Comparison of ENCODE assay signal across 28 cellular contexts in the genomic region with DNA sequence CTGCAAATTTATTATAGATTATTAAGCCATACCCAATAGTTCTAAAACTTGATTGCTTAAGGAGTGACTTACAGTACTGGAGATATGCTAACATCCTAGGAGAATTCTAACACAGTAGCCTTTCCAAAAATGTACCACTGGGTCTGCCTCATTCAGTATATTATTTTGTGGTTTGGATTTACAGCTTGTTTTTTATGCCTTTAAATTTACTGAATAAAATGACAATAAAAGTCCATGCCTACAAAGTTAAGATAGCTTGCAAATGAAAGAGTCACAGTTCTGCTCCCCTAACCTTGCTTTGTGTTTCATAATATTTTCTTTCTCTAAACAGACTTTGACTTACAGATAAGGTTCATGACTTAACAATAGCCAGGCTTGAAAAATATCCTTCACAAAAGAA.
DNase-seq lines count a peak whose midpoint lies in the region; ATAC-seq, FAIRE-seq and TF ChIP-seq lines count a peak whose summit lies in the region.
"Had no signal": no experiment of that assay in that cellular context is flagged by ENCODE, and none has a peak within 500 bp of the region (broad histone marks: within the 10 kb centered on the region; RNA-seq: fewer than 3 reads in every experiment).

No MANE protein-coding gene starts in this region.

- no peaks in the 10 kb centered on the region for H3K36me3 Mint-ChIP-seq in astrocyte (ENCODE audit: low read depth, unreplicated experiment)

- H3K27me3 Mint-ChIP-seq in astrocyte (ENCODE audit: low read depth, unreplicated experiment): no peaks in the 10 kb centered on the region
- H3K27me3 Mint-ChIP-seq: activated naive CD8-positive, alpha-beta T cell treated with anti-CD3 and anti-CD28 coated beads, Interleukin-2, amount 50 U/mL, for 24 hours; CD4-positive, alpha-beta T cell had no signal

- H3K4me3 ChIP-seq in astrocyte (ENCODE audit: insufficient read depth, low read depth, low read length): no peak overlapping the region
- peak overlapping the region; percentile 22; the same call in 1 of the 2 replicates for H3K4me3 ChIP-seq in iPS-20b (ENCODE audit: low read length)
- no peak overlapping the region for H3K4me3 ChIP-seq in right lobe of liver
- H3K4me3 ChIP-seq: heart right ventricle, K562, MG63, stomach, tibial artery had no signal

- no peak for ATAC-seq in right lobe of liver
- no peak for ATAC-seq in omental fat pad (ENCODE audit: low FRiP score)
- ATAC-seq: activated naive CD8-positive, alpha-beta T cell treated with anti-CD3 and anti-CD28 coated beads, Interleukin-2, amount 50 U/mL, for 24 hours; K562 had no signal

- intact Hi-C loops in right lobe of liver (cut with DNase I): no loop called here

- H2AFZ ChIP-seq in astrocyte (ENCODE audit: low read depth, low read length): no peak overlapping the region

- H3K4me3 Mint-ChIP-seq in astrocyte (ENCODE audit: unreplicated experiment): no peak overlapping the region
- H3K4me3 Mint-ChIP-seq: activated naive CD8-positive, alpha-beta T cell treated with anti-CD3 and anti-CD28 coated beads, Interleukin-2, amount 50 U/mL, for 24 hours; CD4-positive, alpha-beta T cell had no signal

- peaks cover 18% of the 10 kb centered on the region for H3K4me1 Mint-ChIP-seq in astrocyte (ENCODE audit: low read depth, unreplicated experiment)
- H3K4me1 Mint-ChIP-seq: activated naive CD8-positive, alpha-beta T cell treated with anti-CD3 and anti-CD28 coated beads, Interleukin-2, amount 50 U/mL, for 24 hours had no signal

- TF ChIP-seq POLR2A in right lobe of liver (IDR thresholded peaks at IDR 0.05): no peak

- H4K20me1 ChIP-seq in astrocyte (ENCODE audit: insufficient read depth, low read length): no peaks in the 10 kb centered on the region

- H3K9ac ChIP-seq in astrocyte (ENCODE audit: low read length): peak overlapping the region; percentile 20
- no peak overlapping the region for H3K9ac ChIP-seq in iPS-20b (ENCODE audit: low read depth, low read length)

- peak overlapping the region; percentile 63 for H3K27ac ChIP-seq in astrocyte (ENCODE audit: low read depth, low read length)
- H3K27ac ChIP-seq in iPS-20b (ENCODE audit: low read length): no peak overlapping the region
- no peak overlapping the region for H3K27ac ChIP-seq in right lobe of liver
- H3K27ac ChIP-seq: 22Rv1, heart right ventricle, neutrophil, stomach, tibial artery had no signal

- H3K36me3 ChIP-seq in astrocyte (ENCODE audit: insufficient read depth, low read length): no peaks in the 10 kb centered on the region
- no peaks in the 10 kb centered on the region for H3K36me3 ChIP-seq in iPS-20b (ENCODE audit: insufficient read depth, low read depth, low read length)
- no peaks in the 10 kb centered on the region for H3K36me3 ChIP-seq in right lobe of liver
- H3K36me3 ChIP-seq: heart right ventricle, MG63, neutrophil, stomach, tibial artery had no signal

- FAIRE-seq in astrocyte (lab: Jason Lieb, UNC) (no peak), urothelium cell line (lab: Jason Lieb, UNC) (no peak)
- FAIRE-seq: K562, small intestine had no signal

- TF ChIP-seq CTCF in astrocyte (IDR thresholded peaks at IDR 0.05; ENCODE audit: insufficient read depth, low read depth, low read length) (no peak), right lobe of liver (IDR thresholded peaks at IDR 0.05) (no peak), omental fat pad (IDR thresholded peaks at IDR 0.05) (no peak)

- peaks cover 5% of the 10 kb centered on the region for H3K9me3 Mint-ChIP-seq in astrocyte (ENCODE audit: unreplicated experiment)

- peak overlapping the region; percentile 72 for H3K4me2 ChIP-seq in astrocyte (ENCODE audit: low read length)

- H3K4me1 ChIP-seq in astrocyte (ENCODE audit: insufficient read depth, low read length): peaks cover 20% of the 10 kb centered on the region
- peaks cover 16% of the 10 kb centered on the region; the same call in 1 of the 2 replicates for H3K4me1 ChIP-seq in iPS-20b (ENCODE audit: insufficient read depth, low read length)
- no peaks in the 10 kb centered on the region for H3K4me1 ChIP-seq in right lobe of liver
- H3K4me1 ChIP-seq: heart right ventricle, stomach had no signal

- H3K27me3 ChIP-seq in astrocyte (ENCODE audit: insufficient read depth, low read length) (no peaks in the 10 kb centered on the region), iPS-20b (ENCODE audit: insufficient read depth, low read length) (no peaks in the 10 kb centered on the region), right lobe of liver (no peaks in the 10 kb centered on the region)
- H3K27me3 ChIP-seq: heart right ventricle, MG63, neutrophil, stomach, tibial artery had no signal

- DNase-seq in A172 (ENCODE audit: low spot score): peak; percentile 51
- peak; percentile 23 for DNase-seq in M059J (ENCODE audit: low read depth)
- DNase-seq in astrocyte (ENCODE audit: low read depth): no peak
- DNase-seq in right lobe of liver: no peak
- DNase-seq in omental fat pad (ENCODE audit: low spot score): no peak
- no peak for DNase-seq in NCI-H1092 (lab: John Stamatoyannopoulos, UW)
- no peak for DNase-seq in urothelium cell line (ENCODE audit: low spot score)
- DNase-seq: activated CD4-positive, alpha-beta T cell treated with anti-CD3 and anti-CD28 coated beads for 48 hours; activated gamma-delta T cell treated with Interleukin-2 at 50 U/mL for 16 hours; activated naive CD8-positive, alpha-beta T cell treated with anti-CD3 and anti-CD28 coated beads, Interleukin-2, amount 50 U/mL, for 24 hours; activated T-cell treated with anti-CD3 and anti-CD28 coated beads, Interleukin-2, amount 50 U/mL, for 1 hour; AML-193; CD4-positive, alpha-beta T cell; heart right ventricle; NCI-H1417; NCI-H2081; NCI-H345; NCI-H748 treated with DMSO at 0.1 percent for 48 hours; small intestine; stimulated activated CD4-positive, alpha-beta T cell treated with anti-CD3 and anti-CD28 coated beads, Interleukin-1b, Interleukin-23, amount 100 ng/mL, for 48 hours; stimulated activated CD8-positive, alpha-beta memory T cell treated with anti-CD3 and anti-CD28 coated beads, Interleukin-4, amount 100 ng/mL, for 48 hours; stomach; tibial artery had no signal

- H3K79me2 ChIP-seq in astrocyte (ENCODE audit: insufficient read depth, low read length): no peaks in the 10 kb centered on the region

- H3K9me3 ChIP-seq in astrocyte (ENCODE audit: insufficient read depth, low read depth, low read length): no peaks in the 10 kb centered on the region
- H3K9me3 ChIP-seq in iPS-20b (ENCODE audit: insufficient read depth, low read depth, low read length): peaks cover 19% of the 10 kb centered on the region
- no peaks in the 10 kb centered on the region for H3K9me3 ChIP-seq in right lobe of liver
- H3K9me3 ChIP-seq: neutrophil had no signal

- peak overlapping the region; percentile 73 for H3K27ac Mint-ChIP-seq in astrocyte (ENCODE audit: unreplicated experiment)
- H3K27ac Mint-ChIP-seq: activated naive CD8-positive, alpha-beta T cell treated with anti-CD3 and anti-CD28 coated beads, Interleukin-2, amount 50 U/mL, for 24 hours; CD4-positive, alpha-beta T cell had no signal

Comparison
In these comparisons a context has a peak if more than half of its experiments do, and no peak if none do; other contexts are left out.
1. DNase-seq: peak in A172 (single experiment) and M059J (single experiment); none in astrocyte (single experiment), right lobe of liver (0 of 3), omental fat pad (single experiment), NCI-H1092 (single experiment) and urothelium cell line (single experiment).